ENCODE assay signal across 8 cellular contexts in genomic region chr16:68857479-68857878, GRCh38.
"Had no signal": no experiment of that assay in that cellular context is flagged by ENCODE, and none has a peak within 500 bp of the region (broad histone marks: within the 10 kb centered on the region; RNA-seq: fewer than 3 reads in every experiment).

No MANE protein-coding gene starts in this region.

- H3K4me3 ChIP-seq: GM12878 had no signal

- FAIRE-seq: G401.6, GM12878, GM12891, GM12892, GM18507, GM19239 had no signal

- ATAC-seq: GM12878 had no signal

- DNase-seq: GDM1, GF-D8 had no signal
